In genomic region chr6:109897025-109897424, GRCh38 we compare ENCODE assay signal across 17 cellular contexts.
"Had no signal": no experiment of that assay in that cellular context is flagged by ENCODE, and none has a peak within 500 bp of the region (broad histone marks: within the 10 kb centered on the region; RNA-seq: fewer than 3 reads in every experiment).

No MANE protein-coding gene starts in this region.

- H3K4me3 ChIP-seq: adrenal gland, esophagus squamous epithelium, psoas muscle, testis, upper lobe of left lung had no signal

- H3K36me3 Mint-ChIP-seq: activated naive CD4-positive, alpha-beta T cell treated with anti-CD3 and anti-CD28 coated beads, Interleukin-2, amount 50 U/mL, for 72 hours had no signal

- H3K27ac Mint-ChIP-seq: activated CD4-positive, alpha-beta T cell treated with anti-CD3 and anti-CD28 coated beads for 36 hours; activated naive CD4-positive, alpha-beta T cell treated with anti-CD3 and anti-CD28 coated beads, Interleukin-2, amount 50 U/mL, for 72 hours; activated T-helper 1 cell treated with anti-CD3 and anti-CD28 coated beads, Interleukin-12 subunit alpha, Interleukin-12 subunit beta, Interleukin-2, Interleukin-4 antibody, amounts not matched to agents 30 ng/mL and 10 ng/mL and 1 ng/mL, durations not matched to agents 14 hours and 24 hours and 36 hours; nephron progenitor cell; WTC11 had no signal

- H3K9me3 Mint-ChIP-seq: activated naive CD4-positive, alpha-beta T cell treated with anti-CD3 and anti-CD28 coated beads, Interleukin-2, amount 50 U/mL, for 72 hours; activated T-helper 1 cell treated with anti-CD3 and anti-CD28 coated beads, Interleukin-12 subunit alpha, Interleukin-12 subunit beta, Interleukin-2, Interleukin-4 antibody, amounts not matched to agents 30 ng/mL and 10 ng/mL and 1 ng/mL, durations not matched to agents 14 hours and 24 hours and 36 hours had no signal

- H3K4me1 ChIP-seq: adrenal gland, psoas muscle had no signal

- H3K9me3 ChIP-seq: adrenal gland, esophagus squamous epithelium, psoas muscle, testis, upper lobe of left lung had no signal

- H3K4me3 Mint-ChIP-seq: activated CD4-positive, alpha-beta T cell treated with anti-CD3 and anti-CD28 coated beads for 36 hours; activated T-helper 1 cell treated with anti-CD3 and anti-CD28 coated beads, Interleukin-12 subunit alpha, Interleukin-12 subunit beta, Interleukin-2, Interleukin-4 antibody, amounts not matched to agents 30 ng/mL and 10 ng/mL and 1 ng/mL, durations not matched to agents 14 hours and 24 hours and 36 hours; nephron progenitor cell; WTC11 had no signal

- H3K36me3 ChIP-seq: adrenal gland, esophagus squamous epithelium, upper lobe of left lung had no signal

- DNase-seq: activated CD4-positive, alpha-beta T cell treated with anti-CD3 and anti-CD28 coated beads for 36 hours; activated CD4-positive, alpha-beta T cell treated with anti-CD3 and anti-CD28 coated beads, Interleukin-2, amount 50 U/mL, for 48 hours; activated gamma-delta T cell treated with Interleukin-2 at 50 U/mL for 16 hours; activated T-cell treated with anti-CD3 and anti-CD28 coated beads for 4 hours; adrenal gland; effector CD8-positive, alpha-beta T cell; esophagus squamous epithelium; nephron progenitor cell; psoas muscle; right cardiac atrium; small intestine; stimulated activated CD4-positive, alpha-beta T cell treated with anti-CD3 and anti-CD28 coated beads, Interleukin-4, amount 100 ng/mL, for 1 hour; testis; upper lobe of left lung had no signal

- ATAC-seq: activated CD4-positive, alpha-beta T cell treated with anti-CD3 and anti-CD28 coated beads for 36 hours; activated naive CD4-positive, alpha-beta T cell treated with anti-CD3 and anti-CD28 coated beads, Interleukin-2, amount 50 U/mL, for 72 hours; psoas muscle; right cardiac atrium; WTC11 had no signal

- H3K4me1 Mint-ChIP-seq: activated CD4-positive, alpha-beta T cell treated with anti-CD3 and anti-CD28 coated beads for 36 hours had no signal
